Comparison of ENCODE assay signal across 23 cellular contexts in genomic region chr17:51682115-51682514, GRCh38.
"Had no signal": no experiment of that assay in that cellular context is flagged by ENCODE, and none has a peak within 500 bp of the region (broad histone marks: within the 10 kb centered on the region; RNA-seq: fewer than 3 reads in every experiment).

No MANE protein-coding gene starts in this region.

- H3K36me3 ChIP-seq: esophagus squamous epithelium had no signal

- H3K4me3 Mint-ChIP-seq: activated CD4-positive, alpha-beta memory T cell treated with anti-CD3 and anti-CD28 coated beads, Interleukin-2, amount 10 ng/mL, durations not matched to agents 7 days and 5 days; activated CD4-positive, alpha-beta T cell treated with anti-CD3 and anti-CD28 coated beads for 36 hours; activated CD4-positive, alpha-beta T cell treated with anti-CD3 and anti-CD28 coated beads, Interleukin-2, amount 10 ng/mL, durations not matched to agents 7 days and 5 days; activated naive CD4-positive, alpha-beta T cell treated with anti-CD3 and anti-CD28 coated beads, Interleukin-2, amount 10 ng/mL, durations not matched to agents 7 days and 5 days; activated T-cell treated with anti-CD3 and anti-CD28 coated beads, Interleukin-2, amount 50 U/mL, for 24 hours; activated T-cell treated with anti-CD3 and anti-CD28 coated beads, Interleukin-2, amount 50 U/mL, for 72 hours had no signal

- H3K27ac ChIP-seq: body of pancreas, epithelial cell of prostate, esophagus squamous epithelium had no signal

- H3K4me1 Mint-ChIP-seq: activated CD4-positive, alpha-beta memory T cell treated with anti-CD3 and anti-CD28 coated beads, Interleukin-2, amount 10 ng/mL, durations not matched to agents 7 days and 5 days; activated CD4-positive, alpha-beta T cell treated with anti-CD3 and anti-CD28 coated beads for 36 hours; activated CD4-positive, alpha-beta T cell treated with anti-CD3 and anti-CD28 coated beads, Interleukin-2, amount 10 ng/mL, durations not matched to agents 7 days and 5 days; activated naive CD4-positive, alpha-beta T cell treated with anti-CD3 and anti-CD28 coated beads, Interleukin-2, amount 10 ng/mL, durations not matched to agents 7 days and 5 days had no signal

- H3K9me3 ChIP-seq: body of pancreas, esophagus squamous epithelium had no signal

- H3K27me3 ChIP-seq: body of pancreas had no signal

- H3K9me3 Mint-ChIP-seq: activated CD4-positive, alpha-beta memory T cell treated with anti-CD3 and anti-CD28 coated beads, Interleukin-2, amount 10 ng/mL, durations not matched to agents 7 days and 5 days; activated CD4-positive, alpha-beta T cell treated with anti-CD3 and anti-CD28 coated beads, Interleukin-2, amount 10 ng/mL, durations not matched to agents 7 days and 5 days; activated naive CD4-positive, alpha-beta T cell treated with anti-CD3 and anti-CD28 coated beads, Interleukin-2, amount 10 ng/mL, durations not matched to agents 7 days and 5 days; activated T-cell treated with anti-CD3 and anti-CD28 coated beads, Interleukin-2, amount 50 U/mL, for 24 hours; activated T-cell treated with anti-CD3 and anti-CD28 coated beads, Interleukin-2, amount 50 U/mL, for 72 hours had no signal

- H3K4me3 ChIP-seq: body of pancreas, esophagus squamous epithelium had no signal

- H3K36me3 Mint-ChIP-seq: activated naive CD4-positive, alpha-beta T cell treated with anti-CD3 and anti-CD28 coated beads, Interleukin-2, amount 10 ng/mL, durations not matched to agents 7 days and 5 days; activated naive CD4-positive, alpha-beta T cell treated with anti-CD3 and anti-CD28 coated beads, Interleukin-2, amount 50 U/mL, for 72 hours had no signal

- H3K27ac Mint-ChIP-seq: activated CD4-positive, alpha-beta memory T cell treated with anti-CD3 and anti-CD28 coated beads, Interleukin-2, amount 10 ng/mL, durations not matched to agents 7 days and 5 days; activated CD4-positive, alpha-beta T cell treated with anti-CD3 and anti-CD28 coated beads for 36 hours; activated CD4-positive, alpha-beta T cell treated with anti-CD3 and anti-CD28 coated beads, Interleukin-2, amount 10 ng/mL, durations not matched to agents 7 days and 5 days; activated naive CD4-positive, alpha-beta T cell treated with anti-CD3 and anti-CD28 coated beads, Interleukin-2, amount 10 ng/mL, durations not matched to agents 7 days and 5 days; activated naive CD4-positive, alpha-beta T cell treated with anti-CD3 and anti-CD28 coated beads, Interleukin-2, amount 50 U/mL, for 72 hours; activated T-cell treated with anti-CD3 and anti-CD28 coated beads, Interleukin-2, amount 50 U/mL, for 24 hours; activated T-cell treated with anti-CD3 and anti-CD28 coated beads, Interleukin-2, amount 50 U/mL, for 72 hours had no signal

- DNase-seq: activated CD4-positive, alpha-beta memory T cell treated with anti-CD3 and anti-CD28 coated beads, Interleukin-2, amount 10 ng/mL, durations not matched to agents 7 days and 5 days; activated CD4-positive, alpha-beta T cell treated with anti-CD3 and anti-CD28 coated beads for 36 hours; activated CD4-positive, alpha-beta T cell treated with anti-CD3 and anti-CD28 coated beads, Interleukin-2, amount 10 ng/mL, durations not matched to agents 7 days and 5 days; activated CD4-positive, alpha-beta T cell treated with anti-CD3 and anti-CD28 coated beads, Interleukin-2, amount 50 U/mL, for 4 hours; activated CD4-positive, CD25-positive, alpha-beta regulatory T cell; activated CD4-positive, CD25-positive, alpha-beta regulatory T cell treated with anti-CD3 and anti-CD28 coated beads, Interleukin-2, amount 50 U/mL, for 72 hours; activated CD8-positive, alpha-beta memory T cell treated with anti-CD3 and anti-CD28 coated beads, Interleukin-2, amount 50 U/mL, for 48 hours; activated gamma-delta T cell; activated naive CD4-positive, alpha-beta T cell; activated naive CD4-positive, alpha-beta T cell treated with anti-CD3 and anti-CD28 coated beads, Interleukin-2, amount 10 ng/mL, durations not matched to agents 7 days and 5 days; activated T-cell treated with anti-CD3 and anti-CD28 coated beads for 4 hours; activated T-cell treated with anti-CD3 and anti-CD28 coated beads, Interleukin-2, amount 50 U/mL, for 24 hours; activated T-cell treated with anti-CD3 and anti-CD28 coated beads, Interleukin-2, amount 50 U/mL, for 72 hours; amygdala; aorta; body of pancreas; caudate nucleus; effector CD8-positive, alpha-beta T cell; esophagus squamous epithelium; foreskin melanocyte; head of caudate nucleus had no signal

- H3K27me3 Mint-ChIP-seq: activated naive CD4-positive, alpha-beta T cell treated with anti-CD3 and anti-CD28 coated beads, Interleukin-2, amount 10 ng/mL, durations not matched to agents 7 days and 5 days had no signal

- H3K4me1 ChIP-seq: body of pancreas, esophagus squamous epithelium had no signal
